Comparison of ENCODE assay signal across 7 cellular contexts in the genomic region with DNA sequence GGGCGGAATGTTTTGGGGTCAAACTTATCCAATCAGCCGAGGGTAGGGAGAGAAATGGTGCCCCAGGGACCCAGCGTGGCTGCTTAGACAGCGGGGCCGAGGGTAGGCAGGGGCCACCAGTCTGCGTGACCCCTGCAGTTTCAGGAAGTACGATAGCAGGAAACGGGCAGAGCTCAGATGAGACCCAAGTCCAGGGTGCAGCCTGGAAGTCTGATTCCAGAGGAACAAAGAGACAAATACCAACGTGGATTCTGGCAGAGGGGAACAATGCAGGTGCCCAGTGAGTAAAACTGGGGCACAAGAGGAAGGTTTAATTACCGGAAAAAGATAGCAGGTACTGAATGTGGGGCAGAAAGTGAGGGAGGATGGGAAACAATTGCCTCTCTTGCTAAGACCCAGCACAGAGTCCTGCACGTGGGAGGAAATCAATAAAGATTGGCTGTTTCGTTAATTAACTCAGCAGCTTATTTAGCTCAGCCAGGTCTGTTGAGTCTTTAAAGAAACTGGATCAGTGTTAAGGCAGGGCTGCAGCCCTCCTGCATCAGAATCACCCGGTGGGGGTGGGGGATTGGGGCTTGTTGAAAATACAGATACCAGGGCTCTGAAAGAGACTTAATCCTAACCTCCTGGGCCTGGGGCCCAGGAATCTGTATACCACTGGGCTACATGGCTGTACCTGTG. TPM values are rescaled to one million over a fixed set of nuclear protein-coding genes. Genes with fewer than 3 reads are reported as not detected.
A peak's percentile ranks its signal among the peaks of the same experiment; 100 is the strongest.
DNase-seq lines count a peak whose midpoint lies in the region; ATAC-seq and TF ChIP-seq lines count a peak whose summit lies in the region.

No MANE protein-coding gene starts in this region.

- H3K27me3 ChIP-seq in Loucy (ENCODE audit: insufficient read depth, low read length, poor library complexity, severe bottlenecking) = no peaks in the 10 kb centered on the region
- H3K27me3 ChIP-seq in sigmoid colon = no peaks in the 10 kb centered on the region
- no peaks in the 10 kb centered on the region for H3K27me3 ChIP-seq in MG63

- no peak for TF ChIP-seq CTCF in Loucy (conservative IDR thresholded peaks at IDR 0.05; ENCODE audit: low read length)
- TF ChIP-seq CTCF in sigmoid colon (IDR thresholded peaks at IDR 0.05) = no peak

- no peaks in the 10 kb centered on the region for H3K36me3 Mint-ChIP-seq in effector memory CD8-positive, alpha-beta T cell (ENCODE audit: insufficient read depth)

- H3K4me1 Mint-ChIP-seq in effector memory CD8-positive, alpha-beta T cell (ENCODE audit: low read depth in 2 of 2) = peaks cover 0 to 13% of the 10 kb centered on the region in 2 donors

- no peaks in the 10 kb centered on the region for H3F3A ChIP-seq in Loucy (ENCODE audit: low read depth)

- WGBS in sigmoid colon, 2 donors = 33 to 53% methylated on average over 13 of the region's 13 CpGs

- intact Hi-C loops in sigmoid colon (cut with DNase I) = no loop called here

- no peak overlapping the region for H3K4me2 ChIP-seq in Loucy (ENCODE audit: low read depth, low read length, poor library complexity, severe bottlenecking)

- no peaks in the 10 kb centered on the region for H3K79me2 ChIP-seq in Loucy (ENCODE audit: insufficient read depth, low read length)

- no peak overlapping the region for H3K27ac Mint-ChIP-seq in effector memory CD8-positive, alpha-beta T cell

- H3K4me1 ChIP-seq in Loucy (ENCODE audit: insufficient read depth, low read length, poor library complexity, severe bottlenecking) (no peaks in the 10 kb centered on the region), sigmoid colon (no peaks in the 10 kb centered on the region)

- DNase-seq in effector memory CD8-positive, alpha-beta T cell = no peak
- DNase-seq in sigmoid colon (peak; percentile 65), MG63 (no peak)
- DNase-seq in activated effector memory CD4-positive, alpha-beta T cell treated with anti-CD3 and anti-CD28 coated beads, Interleukin-2, amount 50 U/mL, for 16 hours = no peak

- no peak for TF ChIP-seq POLR2A in sigmoid colon (IDR thresholded peaks at IDR 0.05)

- ATAC-seq in GM19395 (IDR thresholded peaks at IDR 0.05; ENCODE audit: unreplicated experiment) (peak; percentile 50), GM18498 (IDR thresholded peaks at IDR 0.05; ENCODE audit: unreplicated experiment) (no peak)
- no peak for ATAC-seq in effector memory CD8-positive, alpha-beta T cell (replicated peaks)

- H3K36me3 ChIP-seq in Loucy (ENCODE audit: insufficient read depth, low read length) (no peaks in the 10 kb centered on the region), sigmoid colon (no peaks in the 10 kb centered on the region), MG63 (no peaks in the 10 kb centered on the region)

- H4K20me1 ChIP-seq in Loucy (ENCODE audit: insufficient read depth, low read length, poor library complexity, severe bottlenecking) = no peaks in the 10 kb centered on the region

- H3K4me3 ChIP-seq in Loucy (ENCODE audit: low read length, poor library complexity, severe bottlenecking) = no peak overlapping the region
- H3K4me3 ChIP-seq in sigmoid colon = peak overlapping the region in 3 of 4 donors; percentile 4 to 26 (median 20)
- no peak overlapping the region for H3K4me3 ChIP-seq in MG63

- no peaks in the 10 kb centered on the region for H3K9me3 Mint-ChIP-seq in effector memory CD8-positive, alpha-beta T cell

- H3K9me2 ChIP-seq in Loucy (replicated peaks; ENCODE audit: low read depth, low read length) = no peaks in the 10 kb centered on the region

- H3K9ac ChIP-seq in Loucy (ENCODE audit: low read depth, low read length, poor library complexity, severe bottlenecking) = no peak overlapping the region

- peaks cover 0 to 6% of the 10 kb centered on the region in 2 donors for H3K27me3 Mint-ChIP-seq in effector memory CD8-positive, alpha-beta T cell

- H3K9me3 ChIP-seq in Loucy (ENCODE audit: insufficient read depth, low read depth, low read length) = no peaks in the 10 kb centered on the region
- H3K9me3 ChIP-seq in sigmoid colon = no peaks in the 10 kb centered on the region
- H3K9me3 ChIP-seq in MG63 = no peaks in the 10 kb centered on the region

- H2AFZ ChIP-seq in Loucy (ENCODE audit: low read length) = peak overlapping the region; percentile 27; the same call in 1 of the 2 replicates

- no peak for TF ChIP-seq EP300 in sigmoid colon (IDR thresholded peaks at IDR 0.05)

- peak overlapping the region; percentile 4 to 27 for H3K4me3 Mint-ChIP-seq in effector memory CD8-positive, alpha-beta T cell

- H3K27ac ChIP-seq in sigmoid colon = peak overlapping the region; percentile 32 to 48 (median 41)

RNA-seq across cellular contexts. Expression of a gene that starts 50.4 kb away (rescaled TPM):
- 1 to 10 TPM in 3 of 4 donors, under 1 TPM in 1; 0.55 to 2.1 (median 1.7) TPM for total RNA-seq in sigmoid colon
- 10 to 100 TPM in 1 of 3 donors, 1 to 10 TPM in 1, under 1 TPM in 1; 0.60 to 15.0 (median 2.3) TPM for polyA plus RNA-seq in sigmoid colon
- 15.2 and 19.2 TPM in 2 replicates for total RNA-seq in MG63 (2014; rRNA removed; shearing (Covaris generic); ENCODE audit: low replicate concordance)

Comparison
In these comparisons a context has a peak if more than half of its experiments do, and no peak if none do; other contexts are left out.
1. H3K4me3 ChIP-seq: peak in sigmoid colon (3 of 4); none in Loucy (single experiment) and MG63 (single experiment).